Comparison of ENCODE assay signal across 1 cellular context in genomic region chr16:88600539-88600896, GRCh38.
TF ChIP-seq lines count a peak whose summit lies in the region.

No MANE protein-coding gene starts in this region.

TF ChIP-seq in GM23338, 12 proteins besides CTCF, POLR2A, EP300 and RAD21 (continued from another document):
- no peak for TF ChIP-seq REST (IDR thresholded peaks at IDR 0.05; ENCODE audit: unreplicated experiment)
- TF ChIP-seq JUNB (IDR thresholded peaks at IDR 0.05; ENCODE audit: unreplicated experiment), result no peak
- no peak for TF ChIP-seq POLR2AphosphoS5 (IDR thresholded peaks at IDR 0.05; ENCODE audit: low read depth)
- TF ChIP-seq ZNF331 (CRISPR knock-in tag; IDR thresholded peaks at IDR 0.05; ENCODE audit: low read depth), result no peak
- no peak for TF ChIP-seq EZH2 (IDR thresholded peaks at IDR 0.05; ENCODE audit: low read depth, unreplicated experiment)
- TF ChIP-seq STAT1 (IDR thresholded peaks at IDR 0.05; ENCODE audit: unreplicated experiment), result no peak
- TF ChIP-seq ZNF114 (CRISPR knock-in tag; IDR thresholded peaks at IDR 0.05), result no peak
- TF ChIP-seq CREB1 (CRISPR knock-in tag; IDR thresholded peaks at IDR 0.05; ENCODE audit: low read depth), result no peak
- TF ChIP-seq NANOG (IDR thresholded peaks at IDR 0.05; ENCODE audit: borderline replicate concordance), result no peak
- TF ChIP-seq ZNF462 (CRISPR knock-in tag; IDR thresholded peaks at IDR 0.05), result no peak
TF ChIP-seq in GM23338: peak in this region for 0.
